10 cellular contexts compared by ENCODE assay signal in the genomic region with DNA sequence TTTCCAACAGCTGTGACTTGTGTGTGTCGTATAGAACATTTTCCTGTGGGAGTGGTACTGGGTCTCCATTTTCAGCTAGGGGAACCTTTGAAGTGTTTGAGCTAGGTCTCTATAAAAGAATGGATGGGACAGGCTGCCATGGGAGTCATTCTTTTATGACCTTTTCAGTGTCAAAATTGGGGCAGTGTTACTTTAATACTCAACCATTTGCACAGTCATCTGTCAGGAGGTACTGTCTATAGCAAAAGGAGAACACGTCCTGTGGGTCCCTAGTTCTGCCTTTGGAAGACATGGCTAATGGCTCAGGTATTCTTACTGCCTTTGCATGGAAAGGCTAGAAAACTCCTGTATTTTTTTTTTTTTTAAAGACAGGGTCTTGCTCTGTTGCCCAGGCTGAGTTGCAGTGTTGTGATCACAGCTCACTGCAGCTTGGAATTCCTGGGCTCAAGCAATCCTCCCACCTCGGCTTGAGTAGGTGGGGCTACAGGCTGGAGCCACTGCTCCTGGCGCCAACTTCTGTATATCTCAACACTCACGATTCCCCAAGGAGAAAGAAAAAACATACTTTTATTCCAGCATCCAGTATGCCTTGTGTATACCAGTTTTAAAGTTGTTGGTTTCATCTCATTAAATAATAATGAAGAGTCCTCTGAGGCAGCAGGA. TPM values are rescaled to one million over a fixed set of nuclear protein-coding genes. Genes with fewer than 3 reads are reported as not detected.
DNase-seq lines count a peak whose midpoint lies in the region; ATAC-seq and TF ChIP-seq lines count a peak whose summit lies in the region.
"Had no signal": no experiment of that assay in that cellular context is flagged by ENCODE, and none has a peak within 500 bp of the region (broad histone marks: within the 10 kb centered on the region; RNA-seq: fewer than 3 reads in every experiment).

No MANE protein-coding gene starts in this region.

- H2AFZ ChIP-seq in KMS-11 (ENCODE audit: low read depth) (no peak overlapping the region), mammary epithelial cell (ENCODE audit: low read depth, low read length) (no peak overlapping the region)

- peak overlapping the region; percentile 98 for H3K4me2 ChIP-seq in KMS-11
- peak overlapping the region; percentile 92 for H3K4me2 ChIP-seq in mammary epithelial cell (ENCODE audit: insufficient read depth, low read depth, low read length)

- no peaks in the 10 kb centered on the region for H3K27me3 Mint-ChIP-seq in CD8-positive, alpha-beta T cell (ENCODE audit: low read depth)
- H3K27me3 Mint-ChIP-seq in naive B cell = no peaks in the 10 kb centered on the region

- H3K27ac ChIP-seq in CD8-positive, alpha-beta T cell (ENCODE audit: low read depth, low read length) = no peak overlapping the region
- H3K27ac ChIP-seq in KMS-11 (peak overlapping the region; percentile 93), mammary epithelial cell (ENCODE audit: insufficient read depth, low read depth, low read length) (peak overlapping the region; percentile 82), brain microvascular endothelial cell (no peak overlapping the region)

- peaks cover 36% of the 10 kb centered on the region for H3K4me1 Mint-ChIP-seq in CD8-positive, alpha-beta T cell (ENCODE audit: low read depth)
- peaks cover 32 to 49% (median 38%) of the 10 kb centered on the region in 3 donors for H3K4me1 Mint-ChIP-seq in naive B cell

- POLR2A ChIA-PET in CD8-positive, alpha-beta T cell (lab: Charles Lee) = interaction anchor here (0.9 to 1.3 kb wide), 2 partner anchors 10 to 119 kb away, joined by 3 to 5 read pairs; partner anchors contain the start of gene TAB1

- no peaks in the 10 kb centered on the region for H3K27me3 ChIP-seq in CD8-positive, alpha-beta T cell (ENCODE audit: insufficient read depth, low read length)
- H3K27me3 ChIP-seq in KMS-11 (ENCODE audit: insufficient read depth, low read depth) (no peaks in the 10 kb centered on the region), mammary epithelial cell (ENCODE audit: insufficient read depth, low read length) (no peaks in the 10 kb centered on the region), brain microvascular endothelial cell (replicated peaks) (no peaks in the 10 kb centered on the region)
- H3K27me3 ChIP-seq: ovary had no signal

- 48% methylated on average over 5 of the region's 5 CpGs for WGBS in mammary epithelial cell (ENCODE audit: low coverage, missing lambda C conversion rate)

- H3K4me3 Mint-ChIP-seq in CD8-positive, alpha-beta T cell = peak overlapping the region; percentile 98
- peak overlapping the region in 7 of 8 donors; percentile 81 to 100 (median 97) for H3K4me3 Mint-ChIP-seq in naive B cell

- dilution Hi-C loops in mammary epithelial cell (cut with HindIII; ENCODE audit: low sequenced_read_pairs) = loop anchor here (5.0 to 25.0 kb wide), 2 partner anchors 96 to 281 kb away; partner anchors contain the start of gene PDGFB

- H4K20me1 ChIP-seq in KMS-11 (ENCODE audit: insufficient read depth) (peaks cover 23% of the 10 kb centered on the region; the same call in 1 of the 2 replicates), mammary epithelial cell (ENCODE audit: insufficient read depth, low read length) (peaks cover 8% of the 10 kb centered on the region)

- CTCF ChIA-PET in CD8-positive, alpha-beta T cell (lab: Charles Lee) = interaction anchor here (0.8 to 6.0 kb wide), 8 partner anchors 11 to 175 kb away, joined by 3 to 65 read pairs (median 10); partner anchors contain the start of genes MIEF1 and TAB1
- CTCF ChIA-PET in mammary epithelial cell (lab: Charles Lee; ENCODE audit: low non-redundant PET) = no interaction called here

- H3K4me1 ChIP-seq in CD8-positive, alpha-beta T cell (ENCODE audit: insufficient read depth, low read length) = peaks cover 32% of the 10 kb centered on the region
- H3K4me1 ChIP-seq in KMS-11 (ENCODE audit: low read depth, poor library complexity, severe bottlenecking) (peaks cover 53% of the 10 kb centered on the region), mammary epithelial cell (ENCODE audit: insufficient read depth, low read length) (peaks cover 16% of the 10 kb centered on the region)

- intact Hi-C loops in CD8-positive, alpha-beta T cell (cut with DNase I, micrococcal nuclease) = no loop called here
- intact Hi-C loops in mammary epithelial cell (cut with micrococcal nuclease) = loop anchor here (2.0 kb wide), 2 partner anchors 15 to 175 kb away; partner anchors contain the start of gene MIEF1

- no peak for TF ChIP-seq CTCF in CD8-positive, alpha-beta T cell (IDR thresholded peaks at IDR 0.05)
- TF ChIP-seq CTCF in KMS-11 (conservative IDR thresholded peaks at IDR 0.05; ENCODE audit: low read depth, low read length) = no peak
- TF ChIP-seq CTCF in mammary epithelial cell (conservative IDR thresholded peaks at IDR 0.05 in 1 of 2, IDR thresholded peaks at IDR 0.05 in 1 of 2; ENCODE audit: extremely low read depth in 1 of 2, insufficient read depth in 1 of 2, low read depth in 1 of 2, low read length in 2 of 2) = no peak
- TF ChIP-seq CTCF in brain microvascular endothelial cell (IDR thresholded peaks at IDR 0.05; ENCODE audit: low read depth, low read length, missing control alignments) = no peak

- no peak overlapping the region for H3K4me3 ChIP-seq in CD8-positive, alpha-beta T cell (ENCODE audit: low read depth, low read length)
- no peak overlapping the region for H3K4me3 ChIP-seq in KMS-11 (IDR thresholded peaks at IDR 0.05; ENCODE audit: insufficient read depth, low read depth, low read length)
- no peak overlapping the region for H3K4me3 ChIP-seq in mammary epithelial cell (replicated peaks in 1 of 3; ENCODE audit: insufficient read depth in 1 of 3, low read depth in 2 of 3, low read length in 3 of 3)
- H3K4me3 ChIP-seq in brain microvascular endothelial cell (ENCODE audit: low read depth, low read length) = no peak overlapping the region

- H3K27ac Mint-ChIP-seq in CD8-positive, alpha-beta T cell = peak overlapping the region; percentile 99
- H3K27ac Mint-ChIP-seq in naive B cell = peak overlapping the region in 2 of 6 donors; percentile 79 to 99

- peaks cover 69% of the 10 kb centered on the region for H3K36me3 Mint-ChIP-seq in CD8-positive, alpha-beta T cell
- peaks cover 7 to 18% of the 10 kb centered on the region in 2 donors for H3K36me3 Mint-ChIP-seq in naive B cell

- H3K79me2 ChIP-seq in KMS-11 (ENCODE audit: insufficient read depth, low read depth) (peaks cover 44% of the 10 kb centered on the region), mammary epithelial cell (ENCODE audit: insufficient read depth, low read length) (peaks cover 85% of the 10 kb centered on the region)

- in situ Hi-C loops in mammary epithelial cell (cut with MboI; ENCODE audit: low sequenced_read_pairs in 2 of 2) = loop anchor here (25.0 kb wide), 1 partner anchor 356 kb away; the partner anchor contains the start of gene CBX7 (in 2 of the 2)
- in situ Hi-C loops in brain microvascular endothelial cell (cut with HindIII; ENCODE audit: low pct_ligation_motif_present, low sequenced_read_pairs) = loop anchor here (25.0 kb wide), 1 partner anchor 106 kb away; no protein-coding TSS in a partner anchor

- no peaks in the 10 kb centered on the region for H3K9me3 Mint-ChIP-seq in CD8-positive, alpha-beta T cell
- peaks cover 0 to 4% (median 0%) of the 10 kb centered on the region in 7 donors for H3K9me3 Mint-ChIP-seq in naive B cell

- H3K9me3 ChIP-seq in CD8-positive, alpha-beta T cell (ENCODE audit: low read length) = no peaks in the 10 kb centered on the region
- H3K9me3 ChIP-seq in mammary epithelial cell (replicated peaks; ENCODE audit: insufficient read depth, low read length) = no peaks in the 10 kb centered on the region
- H3K9me3 ChIP-seq: ovary had no signal

- H3K9ac ChIP-seq in KMS-11 (peak overlapping the region; percentile 99; the same call in 1 of the 2 replicates), mammary epithelial cell (ENCODE audit: insufficient read depth, low read length) (no peak overlapping the region)

- no peak for DNase-seq in CD8-positive, alpha-beta T cell
- DNase-seq in mammary epithelial cell = no peak
- no peak for DNase-seq in naive B cell
- DNase-seq in DMS53 (lab: John Stamatoyannopoulos, UW) = no peak
- DNase-seq in DMS53 treated with DMSO at 0.1 percent for 48 hours (lab: John Stamatoyannopoulos, UW; ENCODE audit: unreplicated experiment) = no peak
- DNase-seq in brain microvascular endothelial cell = no peak

- BruUV-seq in mammary epithelial cell (replicated peaks; lab: Mats Ljungman, UMichigan) = no TSS peak

- ATAC-seq in CD8-positive, alpha-beta T cell = no peak
- ATAC-seq in naive B cell (ENCODE audit: low read depth in 2 of 2) (no peak), HG03159 (IDR thresholded peaks at IDR 0.05; ENCODE audit: unreplicated experiment) (no peak)

- peaks cover 39% of the 10 kb centered on the region for H3K36me3 ChIP-seq in CD8-positive, alpha-beta T cell (ENCODE audit: insufficient read depth, low read length)
- H3K36me3 ChIP-seq in KMS-11 (ENCODE audit: insufficient read depth) (peaks cover 21% of the 10 kb centered on the region; the same call in 1 of the 2 replicates), mammary epithelial cell (ENCODE audit: insufficient read depth, low read length) (peaks cover 44% of the 10 kb centered on the region), brain microvascular endothelial cell (replicated peaks) (peaks cover 54% of the 10 kb centered on the region)
- H3K36me3 ChIP-seq: ovary had no signal

RNA-seq across cellular contexts. Expression of gene ATF4, which starts 2.1 kb away (rescaled TPM):
- total RNA-seq in CD8-positive, alpha-beta T cell = 100 to 1,000 TPM; 327 to 329 TPM
- total RNA-seq in mammary epithelial cell = 100 to 1,000 TPM; 598 to 653 TPM
- 904 TPM for polyA plus RNA-seq in mammary epithelial cell
- 327 TPM for polyA minus RNA-seq in mammary epithelial cell
- 100 to 1,000 TPM in 2 of 6 donors, 10 to 100 TPM in 4; 74.9 to 159 (median 98.9) TPM for polyA plus RNA-seq in naive B cell (ENCODE audit: low read depth in 6 of 6)

RNA-seq across cellular contexts. Expression of gene RPS19BP1, which starts 14.3 kb away (rescaled TPM):
- 10 to 100 TPM; 69.0 to 70.5 TPM for total RNA-seq in CD8-positive, alpha-beta T cell
- 10 to 100 TPM; 35.7 to 81.3 TPM for total RNA-seq in mammary epithelial cell
- polyA plus RNA-seq in mammary epithelial cell = 89.0 TPM
- polyA minus RNA-seq in mammary epithelial cell = 12.5 TPM
- polyA plus RNA-seq in naive B cell (ENCODE audit: low read depth in 6 of 6) = 100 to 1,000 TPM in 1 of 6 donors, 10 to 100 TPM in 5; 73.8 to 114 (median 93.2) TPM

RNA-seq across cellular contexts. Expression of gene MIEF1, which starts 16.2 kb away (rescaled TPM):
- total RNA-seq in CD8-positive, alpha-beta T cell = 10 to 100 TPM; 24.8 to 25.3 TPM
- total RNA-seq in mammary epithelial cell = 10 to 100 TPM; 36.8 to 36.9 TPM
- polyA plus RNA-seq in mammary epithelial cell (25.6 TPM), naive B cell (ENCODE audit: low read depth in 6 of 6) (10 to 100 TPM in 5 of 6 donors, 1 to 10 TPM in 1; 8.7 to 29.8 (median 19.2) TPM)
- 40.2 TPM for polyA minus RNA-seq in mammary epithelial cell

RNA-seq across cellular contexts. Expression of gene CACNA1I, which starts 52.3 kb away (rescaled TPM):
- 1 to 10 TPM; 5.5 to 5.9 TPM for total RNA-seq in CD8-positive, alpha-beta T cell
- under 1 TPM in 1 of 2 donors, not detected in 1; under 0.01 TPM for total RNA-seq in mammary epithelial cell
- polyA plus RNA-seq in mammary epithelial cell = 0.01 TPM
- not detected for polyA minus RNA-seq in mammary epithelial cell
- polyA plus RNA-seq in naive B cell (ENCODE audit: low read depth in 6 of 6) = not detected
- total RNA-seq: RPMI7951 had no signal

Comparison
In these comparisons a context has a peak if more than half of its experiments do, and no peak if none do; other contexts are left out.
1. H3K27ac ChIP-seq: peak in KMS-11 (single experiment) and mammary epithelial cell (single experiment); none in CD8-positive, alpha-beta T cell (single experiment) and brain microvascular endothelial cell (single experiment).